In genomic region chr3:16264708-16265454, GRCh38 we compare ENCODE assay signal across 8 cellular contexts. TPM values are rescaled to one million over a fixed set of nuclear protein-coding genes. Genes with fewer than 3 reads are reported as not detected.
DNase-seq lines count a peak whose midpoint lies in the region; ATAC-seq and TF ChIP-seq lines count a peak whose summit lies in the region.

TSS of gene DPH3 (minus strand) at chr3:16264943. CDS start at chr3:16264876, 67 bp downstream.
TSS of gene OXNAD1 (plus strand) at chr3:16265212. CDS start at chr3:16270953, 5,741 bp downstream.

- peak within 1 kb of the TSS; percentile 99 for H3K4me3 Mint-ChIP-seq in WTC11
- H3K4me3 Mint-ChIP-seq in immature natural killer cell: peak within 1 kb of the TSS; percentile 97 to 100 (median 99)

- H3K27ac Mint-ChIP-seq in WTC11 (peak within 1 kb of the TSS; percentile 98), immature natural killer cell (peak within 1 kb of the TSS; percentile 97 to 100 (median 100))

- H3K4me1 Mint-ChIP-seq in WTC11 (peaks cover 19% of the 10 kb centered on the region), immature natural killer cell (peaks cover 0 to 23% of the 10 kb centered on the region in 2 donors)

- CTCF ChIA-PET in WTC11 (lab: Charles Lee): interaction anchor here (0.8 to 2.6 kb wide), 7 partner anchors 18 to 738 kb away, joined by 3 to 9 read pairs (median 4); no protein-coding TSS in a partner anchor

- peak within 1 kb of the TSS; percentile 85 to 89 for H3K4me3 ChIP-seq in cardiac fibroblast (replicated peaks in 1 of 2; ENCODE audit: low read depth in 2 of 2, low read length in 2 of 2)

- DNase-seq in AG08395 (ENCODE audit: low spot score): peak; percentile 99
- DNase-seq in NCI-H226: peak; percentile 99
- DNase-seq in WTC11 (ENCODE audit: low spot score): peak; percentile 99
- peak; percentile 100 for DNase-seq in cardiac fibroblast (ENCODE audit: low read depth in 2 of 2)
- peak; percentile 99 for DNase-seq in immature natural killer cell
- DNase-seq in smooth muscle cell of the brain vasculature (ENCODE audit: low read depth, low spot score): peak; percentile 99

- H3K36me3 Mint-ChIP-seq in WTC11 (peaks cover 8% of the 10 kb centered on the region), immature natural killer cell (peaks cover 2 to 6% (median 3%) of the 10 kb centered on the region in 3 donors)

- ATAC-seq in GM18909 (IDR thresholded peaks at IDR 0.05; ENCODE audit: poor library complexity, unreplicated experiment) (peak; percentile 99), HG03175 (IDR thresholded peaks at IDR 0.05; ENCODE audit: unreplicated experiment) (peak; percentile 99), WTC11 (peak; percentile 98)

- TF ChIP-seq CTCF in WTC11 (IDR thresholded peaks at IDR 0.05) (no peak), cardiac fibroblast (IDR thresholded peaks at IDR 0.05; ENCODE audit: low read depth, low read length) (peak; percentile 4)

- H3K27me3 Mint-ChIP-seq in WTC11 (ENCODE audit: low read depth): no peaks in the 10 kb centered on the region; the same call in 1 of the 2 replicates
- H3K27me3 Mint-ChIP-seq in immature natural killer cell (ENCODE audit: low read depth in 3 of 3): peaks cover 11 to 13% (median 12%) of the 10 kb centered on the region in 3 donors

- H3K9me3 Mint-ChIP-seq in WTC11 (no peaks in the 10 kb centered on the region), immature natural killer cell (no peaks in the 10 kb centered on the region)

- POLR2A ChIA-PET in WTC11 (lab: Charles Lee): interaction anchor here (0.6 to 1.2 kb wide), 5 partner anchors 14 to 934 kb away, joined by 3 to 4 read pairs (median 3); no protein-coding TSS in a partner anchor

TF ChIP-seq in WTC11, 78 proteins besides CTCF, POLR2A, EP300 and RAD21 (continues in another document):
- TF ChIP-seq ARID4B (CRISPR knock-in tag; IDR thresholded peaks at IDR 0.05; ENCODE audit: borderline replicate concordance) (peak; percentile 71; the same call in 1 of the 2 replicates), JAZF1 (CRISPR knock-in tag; IDR thresholded peaks at IDR 0.05) (no peak), NR2C2 (CRISPR knock-in tag; IDR thresholded peaks at IDR 0.05) (no peak), PREB (CRISPR knock-in tag; IDR thresholded peaks at IDR 0.05; ENCODE audit: borderline replicate concordance) (no peak), MAX (CRISPR knock-in tag; IDR thresholded peaks at IDR 0.05) (peak; percentile 75), NR3C1 (CRISPR knock-in tag; conservative IDR thresholded peaks at IDR 0.05; ENCODE audit: low read depth) (no peak), TEAD4 (CRISPR knock-in tag; IDR thresholded peaks at IDR 0.05) (no peak), E2F5 (CRISPR knock-in tag; IDR thresholded peaks at IDR 0.05) (peak; percentile 46; the same call in 1 of the 2 replicates), MXD4 (CRISPR knock-in tag; IDR thresholded peaks at IDR 0.05; ENCODE audit: borderline replicate concordance) (no peak), ZNF232 (CRISPR knock-in tag; IDR thresholded peaks at IDR 0.05) (peak; percentile 78; the same call in 1 of the 2 replicates), ZNF532 (CRISPR knock-in tag; IDR thresholded peaks at IDR 0.05; ENCODE audit: borderline replicate concordance) (no peak), NFE2L1 (CRISPR knock-in tag; IDR thresholded peaks at IDR 0.05) (no peak), ZBTB21 (CRISPR knock-in tag; IDR thresholded peaks at IDR 0.05; ENCODE audit: borderline replicate concordance) (no peak), CREB1 (CRISPR knock-in tag; IDR thresholded peaks at IDR 0.05) (peak; percentile 95), ZNF219 (CRISPR knock-in tag; IDR thresholded peaks at IDR 0.05; ENCODE audit: borderline replicate concordance) (no peak), ETV6 (CRISPR knock-in tag; IDR thresholded peaks at IDR 0.05) (peak; percentile 21; the same call in 1 of the 2 replicates), TCF7 (CRISPR knock-in tag; IDR thresholded peaks at IDR 0.05; ENCODE audit: low read depth) (no peak), ZNF396 (CRISPR knock-in tag; IDR thresholded peaks at IDR 0.05; ENCODE audit: borderline replicate concordance) (no peak)

RNA-seq across cellular contexts. Expression of gene DPH3, which starts in this region (rescaled TPM):
- total RNA-seq in WTC11 (2021): 26.5 to 27.8 TPM (median 26.6 TPM) in 3 replicates
- 10 to 100 TPM; 22.3 to 31.8 (median 25.5) TPM for polyA plus RNA-seq in immature natural killer cell

RNA-seq across cellular contexts. Expression of gene OXNAD1, which starts in this region (rescaled TPM):
- 20.1 to 21.7 TPM (median 21.4 TPM) in 3 replicates for total RNA-seq in WTC11 (2021)
- polyA plus RNA-seq in immature natural killer cell: 10 to 100 TPM; 22.0 to 27.3 (median 23.8) TPM

Comparison
In these comparisons a context has a peak if more than half of its experiments do, and no peak if none do; other contexts are left out.
1. Peak in every context shown above with its lines: DNase-seq, ATAC-seq and H3K4me3 ChIP-seq.